ENCODE assay signal across 14 cellular contexts in genomic region chr6:43989556-43990248, GRCh38.
DNase-seq lines count a peak whose midpoint lies in the region; ATAC-seq and TF ChIP-seq lines count a peak whose summit lies in the region.
"Had no signal": no experiment of that assay in that cellular context is flagged by ENCODE, and none has a peak within 500 bp of the region (broad histone marks: within the 10 kb centered on the region; RNA-seq: fewer than 3 reads in every experiment).

No MANE protein-coding gene starts in this region.

- peaks cover 12 to 70% (median 24%) of the 10 kb centered on the region in 9 donors for H3K4me1 ChIP-seq in heart right ventricle
- peaks cover 6 to 20% of the 10 kb centered on the region in 2 donors for H3K4me1 ChIP-seq in ascending aorta
- H3K4me1 ChIP-seq in mesodermal cell (ENCODE audit: control insufficient read depth, insufficient read depth, low read length, poor library complexity, severe bottlenecking): peaks cover 20% of the 10 kb centered on the region

- intact Hi-C loops in heart right ventricle (cut with DNase I) (loop anchor here in 5 of 10 donors (2.0 to 10.0 kb wide), 4 partner anchors 21 to 217 kb away; partner anchors contain the start of gene VEGFA (in 3 of the 5)), cardiac septum (cut with DNase I) (loop anchor here (1.0 to 5.0 kb wide), 5 partner anchors 35 to 217 kb away; partner anchors contain the start of gene VEGFA), ascending aorta (cut with DNase I) (loop anchor here (5.0 kb wide), 1 partner anchor 68 kb away; no protein-coding TSS in a partner anchor)

- ATAC-seq in heart right ventricle: peak in 5 of 8 donors; percentile 0 to 36 (median 19)
- ATAC-seq in GM21528 (IDR thresholded peaks at IDR 0.05; ENCODE audit: low FRiP score, unreplicated experiment): no peak
- ATAC-seq: activated naive CD8-positive, alpha-beta T cell treated with anti-CD3 and anti-CD28 coated beads, Interleukin-2, amount 50 U/mL, for 24 hours; stimulated activated naive CD8-positive, alpha-beta T cell treated with anti-CD3 and anti-CD28 coated beads, Interleukin-15, amount 100 ng/mL, for 72 hours had no signal

- peaks cover 0 to 4% (median 0%) of the 10 kb centered on the region in 7 donors for H3K27me3 ChIP-seq in heart right ventricle
- H3K27me3 ChIP-seq in ascending aorta: no peaks in the 10 kb centered on the region

- H3K36me3 ChIP-seq in heart right ventricle (no peaks in the 10 kb centered on the region), ascending aorta (no peaks in the 10 kb centered on the region), mesodermal cell (ENCODE audit: control insufficient read depth, insufficient read depth, low read length) (no peaks in the 10 kb centered on the region)

- TF ChIP-seq CTCF in heart right ventricle (IDR thresholded peaks at IDR 0.05): no peak
- no peak for TF ChIP-seq CTCF in ascending aorta (IDR thresholded peaks at IDR 0.05)

- H3K4me3 ChIP-seq in heart right ventricle (no peak overlapping the region), ascending aorta (no peak overlapping the region), mesodermal cell (ENCODE audit: extremely low read depth, insufficient read depth, low read length, poor library complexity, severe bottlenecking) (no peak overlapping the region)
- H3K4me3 ChIP-seq: GM23248, lung had no signal

- DNase-seq in heart right ventricle (no peak), cardiac septum (ENCODE audit: low spot score) (no peak), ascending aorta (ENCODE audit: low spot score in 2 of 2) (no peak), hippocampal formation (lab: John Stamatoyannopoulos, UW) (no peak), cortex of kidney (lab: John Stamatoyannopoulos, UW) (no peak), NAMALWA (ENCODE audit: low spot score) (no peak)
- DNase-seq: activated CD4-positive, alpha-beta T cell treated with anti-CD3 and anti-CD28 coated beads for 1 hour; activated naive CD8-positive, alpha-beta T cell treated with anti-CD3 and anti-CD28 coated beads, Interleukin-2, amount 50 U/mL, for 24 hours; MV-4-11; stimulated activated naive CD8-positive, alpha-beta T cell treated with anti-CD3 and anti-CD28 coated beads, Interleukin-15, amount 100 ng/mL, for 72 hours had no signal

- WGBS in heart right ventricle, 2 donors: 61 to 71% methylated on average over 10 of the region's 10 CpGs
- 87 to 92% methylated on average over 8 to 10 of the region's 10 CpGs for WGBS in mesodermal cell (ENCODE audit: insufficient coverage in 2 of 2), 2 experiments

- H3K27ac ChIP-seq in heart right ventricle (peak overlapping the region; percentile 41 to 94 (median 84)), ascending aorta (peak overlapping the region; percentile 4 to 67), mesodermal cell (ENCODE audit: low read depth, low read length, severe bottlenecking) (peak overlapping the region; percentile 45)
- H3K27ac ChIP-seq: GM23248 had no signal

- H3K9me3 ChIP-seq in heart right ventricle (no peaks in the 10 kb centered on the region), ascending aorta (no peaks in the 10 kb centered on the region), mesodermal cell (ENCODE audit: control insufficient read depth, low read length) (no peaks in the 10 kb centered on the region)
